ENCODE assay signal across 12 cellular contexts in the genomic region with DNA sequence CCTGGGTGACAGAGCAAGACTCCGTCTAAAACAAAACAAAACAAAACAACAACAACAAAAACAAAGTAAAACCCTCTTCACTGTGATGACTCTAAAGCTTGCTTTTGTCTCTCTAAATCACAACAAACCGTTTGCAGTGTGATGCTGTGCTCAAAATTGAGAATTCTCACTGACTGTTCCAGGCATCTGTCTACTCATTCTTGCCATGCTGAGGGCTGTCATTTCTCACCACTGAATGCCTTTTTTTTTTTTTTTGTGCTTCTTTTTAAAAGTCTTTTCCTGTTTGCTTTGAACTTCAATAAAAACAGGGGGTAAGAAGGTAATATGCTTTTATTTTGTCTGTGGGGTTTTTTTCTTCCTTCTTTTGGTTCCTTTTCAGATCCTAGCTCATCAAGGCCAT. TPM values are rescaled to one million over a fixed set of nuclear protein-coding genes. Genes with fewer than 3 reads are reported as not detected.
DNase-seq lines count a peak whose midpoint lies in the region; ATAC-seq, FAIRE-seq and TF ChIP-seq lines count a peak whose summit lies in the region.
"Had no signal": no experiment of that assay in that cellular context is flagged by ENCODE, and none has a peak within 500 bp of the region (broad histone marks: within the 10 kb centered on the region; RNA-seq: fewer than 3 reads in every experiment).

No MANE protein-coding gene starts in this region.

- no peak overlapping the region for H3K4me3 ChIP-seq in CD8-positive, alpha-beta T cell (ENCODE audit: low read depth, low read length)
- no peak overlapping the region for H3K4me3 ChIP-seq in right lobe of liver
- H3K4me3 ChIP-seq: HAP-1, pancreas had no signal

- H3K27me3 Mint-ChIP-seq in CD8-positive, alpha-beta T cell (ENCODE audit: low read depth) = no peaks in the 10 kb centered on the region
- no peaks in the 10 kb centered on the region for H3K27me3 Mint-ChIP-seq in activated naive CD8-positive, alpha-beta T cell
- no peaks in the 10 kb centered on the region for H3K27me3 Mint-ChIP-seq in neural crest cell (ENCODE audit: low read depth)

- no peak for TF ChIP-seq CTCF in CD8-positive, alpha-beta T cell (IDR thresholded peaks at IDR 0.05)
- TF ChIP-seq CTCF in neural crest cell (conservative IDR thresholded peaks at IDR 0.05) (no peak), right lobe of liver (IDR thresholded peaks at IDR 0.05) (no peak)

- DNase-seq in CD8-positive, alpha-beta T cell = peak in 2 of 7 experiments; percentile 27 to 32
- no peak for DNase-seq in H54 (ENCODE audit: insufficient read length, low spot score)
- no peak for DNase-seq in neural crest cell (ENCODE audit: low read depth, low spot score)
- no peak for DNase-seq in NCI-H524 treated with DMSO at 0.1 percent for 48 hours (lab: John Stamatoyannopoulos, UW)
- DNase-seq in right lobe of liver = no peak
- DNase-seq: foreskin melanocyte, pancreas, SHP77 treated with DMSO at 0.1 percent for 48 hours had no signal

- peaks cover 14% of the 10 kb centered on the region for H3K36me3 Mint-ChIP-seq in CD8-positive, alpha-beta T cell
- H3K36me3 Mint-ChIP-seq in activated naive CD8-positive, alpha-beta T cell = peaks cover 9% of the 10 kb centered on the region
- H3K36me3 Mint-ChIP-seq in neural crest cell (ENCODE audit: low read depth) = no peaks in the 10 kb centered on the region

- CTCF ChIA-PET in CD8-positive, alpha-beta T cell (lab: Charles Lee) = interaction anchor here (0.7 to 2.2 kb wide), 4 partner anchors 29 to 239 kb away, joined by 3 to 8 read pairs (median 6); no protein-coding TSS in a partner anchor

- no peaks in the 10 kb centered on the region for H3K9me3 ChIP-seq in CD8-positive, alpha-beta T cell (ENCODE audit: low read length)
- no peaks in the 10 kb centered on the region for H3K9me3 ChIP-seq in right lobe of liver
- H3K9me3 ChIP-seq: HAP-1, pancreas had no signal

- peak; percentile 81 for FAIRE-seq in H54 (lab: Jason Lieb, UNC)
- FAIRE-seq: pancreas had no signal

- H3K27me3 ChIP-seq in CD8-positive, alpha-beta T cell (ENCODE audit: insufficient read depth, low read length) = no peaks in the 10 kb centered on the region
- no peaks in the 10 kb centered on the region for H3K27me3 ChIP-seq in right lobe of liver
- H3K27me3 ChIP-seq: pancreas had no signal

- peak; percentile 56 for ATAC-seq in CD8-positive, alpha-beta T cell
- ATAC-seq in esophagus mucosa (no peak), HG03108 (IDR thresholded peaks at IDR 0.05; ENCODE audit: unreplicated experiment) (no peak), right lobe of liver (no peak)

- peaks cover 56% of the 10 kb centered on the region for H3K4me1 Mint-ChIP-seq in CD8-positive, alpha-beta T cell (ENCODE audit: low read depth)
- peaks cover 45% of the 10 kb centered on the region for H3K4me1 Mint-ChIP-seq in activated naive CD8-positive, alpha-beta T cell (ENCODE audit: low read depth)
- H3K4me1 Mint-ChIP-seq in neural crest cell = peaks cover 49% of the 10 kb centered on the region

- 83% methylated on average over 2 of the region's 2 CpGs for WGBS in right lobe of liver (ENCODE audit: insufficient coverage, low coverage, low lambda C conversion rate, missing lambda C conversion rate)

- H3K27ac Mint-ChIP-seq in CD8-positive, alpha-beta T cell = peak overlapping the region; percentile 60
- peak overlapping the region; percentile 41 for H3K27ac Mint-ChIP-seq in activated naive CD8-positive, alpha-beta T cell
- H3K27ac Mint-ChIP-seq in neural crest cell (ENCODE audit: unreplicated experiment) = no peak overlapping the region

- TF ChIP-seq POLR2A in H54 (IDR thresholded peaks at IDR 0.05; ENCODE audit: low read depth, low read length) (no peak), right lobe of liver (IDR thresholded peaks at IDR 0.05) (no peak)

- H3K9me3 Mint-ChIP-seq in CD8-positive, alpha-beta T cell = no peaks in the 10 kb centered on the region
- no peaks in the 10 kb centered on the region for H3K9me3 Mint-ChIP-seq in activated naive CD8-positive, alpha-beta T cell (ENCODE audit: low read depth)
- no peaks in the 10 kb centered on the region for H3K9me3 Mint-ChIP-seq in neural crest cell

- no peaks in the 10 kb centered on the region for H3K36me3 ChIP-seq in CD8-positive, alpha-beta T cell (ENCODE audit: insufficient read depth, low read length)
- peaks cover 0 to 23% (median 2%) of the 10 kb centered on the region in 4 donors for H3K36me3 ChIP-seq in right lobe of liver
- H3K36me3 ChIP-seq: HAP-1, pancreas had no signal

- H3K27ac ChIP-seq in CD8-positive, alpha-beta T cell (ENCODE audit: low read depth, low read length) = peak overlapping the region; percentile 22
- H3K27ac ChIP-seq in right lobe of liver = no peak overlapping the region
- H3K27ac ChIP-seq: pancreas had no signal

- POLR2A ChIA-PET in CD8-positive, alpha-beta T cell (lab: Charles Lee) = interaction anchor here (0.8 to 1.1 kb wide), 2 partner anchors 10 to 121 kb away, joined by 3 to 14 read pairs; partner anchors contain the start of genes FAS and STAMBPL1

- H3K4me1 ChIP-seq in CD8-positive, alpha-beta T cell (ENCODE audit: insufficient read depth, low read length) = peaks cover 36% of the 10 kb centered on the region
- no peaks in the 10 kb centered on the region for H3K4me1 ChIP-seq in right lobe of liver

- H3K4me3 Mint-ChIP-seq in CD8-positive, alpha-beta T cell = peak overlapping the region; percentile 69
- peak overlapping the region; percentile 27 for H3K4me3 Mint-ChIP-seq in activated naive CD8-positive, alpha-beta T cell
- peak overlapping the region; percentile 0 for H3K4me3 Mint-ChIP-seq in neural crest cell

- intact Hi-C loops in CD8-positive, alpha-beta T cell (cut with DNase I, micrococcal nuclease) = loop anchor here in 1 of 2 experiments (5.0 kb wide), 2 partner anchors 34 to 64 kb away; no protein-coding TSS in a partner anchor
- intact Hi-C loops in right lobe of liver (cut with DNase I) = no loop called here

RNA-seq across cellular contexts. Expression of gene FAS, which starts 10.4 kb away (rescaled TPM):
- total RNA-seq in CD8-positive, alpha-beta T cell = 10 to 100 TPM; 27.7 to 28.9 TPM
- total RNA-seq in neural crest cell (2.2 and 2.3 TPM in 2 replicates), esophagus mucosa (12.2 TPM), right lobe of liver (10 to 100 TPM in 5 of 6 experiments, 1 to 10 TPM in 1; 9.0 to 22.3 (median 18.9) TPM)

RNA-seq across cellular contexts. Expression of gene ACTA2, which starts 48.5 kb away (rescaled TPM):
- 1 to 10 TPM; 2.3 TPM for total RNA-seq in CD8-positive, alpha-beta T cell
- total RNA-seq in neural crest cell = 7.0 and 7.6 TPM in 2 replicates
- 53.0 TPM for total RNA-seq in esophagus mucosa
- 100 to 1,000 TPM in 2 of 6 experiments, 10 to 100 TPM in 4; 15.0 to 127 (median 80.7) TPM for total RNA-seq in right lobe of liver

Comparison
In these comparisons a context has a peak if more than half of its experiments do, and no peak if none do; other contexts are left out.
1. H3K4me3 Mint-ChIP-seq: peak in every context shown above with its lines; median percentile 69 in CD8-positive, alpha-beta T cell; 27 in activated naive CD8-positive, alpha-beta T cell; 0 in neural crest cell.